In genomic region chr13:65724261-65724660, GRCh38 we compare ENCODE assay signal across 1 cellular context.
TF ChIP-seq lines count a peak whose summit lies in the region.

No MANE protein-coding gene starts in this region.

TF ChIP-seq in SK-N-SH treated with all-trans-retinoic acid at 6 μM for 48 hours, 23 proteins besides CTCF, POLR2A, EP300 and RAD21 (continued from another document):
- TF ChIP-seq CREB5 (CRISPR knock-in tag; IDR thresholded peaks at IDR 0.05; ENCODE audit: low read depth) (no peak), TSHZ2 (CRISPR knock-in tag; IDR thresholded peaks at IDR 0.05) (no peak), BACH2 (CRISPR knock-in tag; IDR thresholded peaks at IDR 0.05; ENCODE audit: borderline replicate concordance) (no peak), CSRNP3 (CRISPR knock-in tag; IDR thresholded peaks at IDR 0.05) (no peak)
